ENCODE assay signal across 18 cellular contexts in the genomic region with DNA sequence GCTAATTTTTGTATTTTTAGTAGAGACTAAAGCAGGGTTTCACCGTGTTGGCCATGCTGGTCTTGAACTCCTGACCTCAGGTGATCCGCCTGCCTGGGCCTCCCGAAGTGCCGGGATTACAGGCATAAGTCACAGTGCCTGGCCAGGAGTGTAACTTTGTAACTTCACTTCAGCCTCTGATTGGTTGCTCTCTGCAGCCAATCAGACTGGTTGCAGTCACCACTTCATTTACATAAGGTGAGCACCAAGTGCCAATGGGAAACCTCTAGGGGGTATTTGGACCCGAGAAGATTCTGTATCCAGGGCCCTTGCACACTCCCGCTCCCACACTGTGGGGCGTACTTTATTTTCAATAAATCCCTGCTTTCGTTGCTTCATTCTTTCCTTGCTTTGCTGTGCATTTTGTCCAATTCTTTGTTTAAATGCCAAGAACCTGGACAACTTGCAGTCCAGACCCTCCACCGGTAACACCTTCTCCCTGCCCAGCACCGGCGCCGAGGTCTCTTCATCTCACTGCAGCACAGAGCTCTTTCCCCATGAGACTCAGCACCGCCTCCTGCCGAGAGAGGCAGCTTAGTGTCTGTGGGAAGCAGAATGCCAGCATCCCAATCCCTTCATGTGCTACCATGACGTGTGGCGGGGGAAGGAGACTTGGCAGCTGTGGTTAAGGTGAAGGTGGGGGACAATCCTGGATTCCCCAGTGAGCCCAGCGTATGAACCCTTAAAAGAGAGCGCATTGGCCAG. TPM values are rescaled to one million over a fixed set of nuclear protein-coding genes. Genes with fewer than 3 reads are reported as not detected.
DNase-seq lines count a peak whose midpoint lies in the region; ATAC-seq and TF ChIP-seq lines count a peak whose summit lies in the region.
"Had no signal": no experiment of that assay in that cellular context is flagged by ENCODE, and none has a peak within 500 bp of the region (broad histone marks: within the 10 kb centered on the region; RNA-seq: fewer than 3 reads in every experiment).

No MANE protein-coding gene starts in this region.

- H3K36me3 ChIP-seq in BJ (ENCODE audit: control insufficient read depth, insufficient read depth, low read length) = no peaks in the 10 kb centered on the region
- H3K36me3 ChIP-seq: left lung, tibial nerve had no signal

- DNase-seq in BJ (ENCODE audit: low read depth) (no peak), RKO (ENCODE audit: low spot score) (peak; percentile 39), glutamatergic neuron (no peak), NCI-H446 (lab: John Stamatoyannopoulos, UW) (no peak)
- no peak for DNase-seq in activated T-helper 1 cell treated with anti-CD3 and anti-CD28 coated beads, Interleukin-12 subunit alpha, Interleukin-12 subunit beta, Interleukin-2, Interleukin-4 antibody, amounts not matched to agents 30 ng/mL and 10 ng/mL and 1 ng/mL, durations not matched to agents 14 hours and 24 hours and 36 hours (ENCODE audit: low spot score)
- no peak for DNase-seq in stimulated activated naive CD4-positive, alpha-beta T cell (lab: John Stamatoyannopoulos, UW)
- DNase-seq: activated CD4-positive, alpha-beta T cell treated with anti-CD3 and anti-CD28 coated beads, Interleukin-2, amount 50 U/mL, for 48 hours; CD8-positive, alpha-beta memory T cell; cortex of kidney; left lung; NCI-H2029 treated with DMSO at 0.1 percent for 48 hours; stimulated activated CD4-positive, alpha-beta T cell treated with anti-CD3 and anti-CD28 coated beads, Interleukin-2, amount 100 ng/mL, for 24 hours; T-helper 9 cell had no signal

- POLR2A ChIA-PET in BJ (lab: Charles Lee) = no interaction called here

- H3K27ac Mint-ChIP-seq in glutamatergic neuron (ENCODE audit: unreplicated experiment) = peak overlapping the region; percentile 88
- H3K27ac Mint-ChIP-seq in activated T-helper 1 cell treated with anti-CD3 and anti-CD28 coated beads, Interleukin-12 subunit alpha, Interleukin-12 subunit beta, Interleukin-2, Interleukin-4 antibody, amounts not matched to agents 30 ng/mL and 10 ng/mL and 1 ng/mL, durations not matched to agents 14 hours and 24 hours and 36 hours = no peak overlapping the region

- H3K9me3 Mint-ChIP-seq in glutamatergic neuron (ENCODE audit: unreplicated experiment) = peaks cover 10% of the 10 kb centered on the region
- no peaks in the 10 kb centered on the region for H3K9me3 Mint-ChIP-seq in activated T-helper 1 cell treated with anti-CD3 and anti-CD28 coated beads, Interleukin-12 subunit alpha, Interleukin-12 subunit beta, Interleukin-2, Interleukin-4 antibody, amounts not matched to agents 30 ng/mL and 10 ng/mL and 1 ng/mL, durations not matched to agents 14 hours and 24 hours and 36 hours

- H3K36me3 Mint-ChIP-seq in glutamatergic neuron (ENCODE audit: unreplicated experiment) = peaks cover under 1% of the 10 kb centered on the region
- no peaks in the 10 kb centered on the region for H3K36me3 Mint-ChIP-seq in activated T-helper 1 cell treated with anti-CD3 and anti-CD28 coated beads, Interleukin-12 subunit alpha, Interleukin-12 subunit beta, Interleukin-2, Interleukin-4 antibody, amounts not matched to agents 30 ng/mL and 10 ng/mL and 1 ng/mL, durations not matched to agents 14 hours and 24 hours and 36 hours (ENCODE audit: low read depth)
- H3K36me3 Mint-ChIP-seq: CD8-positive, alpha-beta memory T cell had no signal

- H3K27me3 Mint-ChIP-seq in glutamatergic neuron (ENCODE audit: unreplicated experiment) = peaks cover 4% of the 10 kb centered on the region
- H3K27me3 Mint-ChIP-seq in activated T-helper 1 cell treated with anti-CD3 and anti-CD28 coated beads, Interleukin-12 subunit alpha, Interleukin-12 subunit beta, Interleukin-2, Interleukin-4 antibody, amounts not matched to agents 30 ng/mL and 10 ng/mL and 1 ng/mL, durations not matched to agents 14 hours and 24 hours and 36 hours (ENCODE audit: insufficient read depth) = peaks cover 3% of the 10 kb centered on the region
- H3K27me3 Mint-ChIP-seq: CD8-positive, alpha-beta memory T cell had no signal

- ATAC-seq in GM21723 (IDR thresholded peaks at IDR 0.05; ENCODE audit: unreplicated experiment) = no peak
- ATAC-seq: esophagus mucosa, left lung had no signal

- peaks cover 19% of the 10 kb centered on the region for H3K4me1 Mint-ChIP-seq in glutamatergic neuron (ENCODE audit: low read depth, unreplicated experiment)
- H3K4me1 Mint-ChIP-seq in activated T-helper 1 cell treated with anti-CD3 and anti-CD28 coated beads, Interleukin-12 subunit alpha, Interleukin-12 subunit beta, Interleukin-2, Interleukin-4 antibody, amounts not matched to agents 30 ng/mL and 10 ng/mL and 1 ng/mL, durations not matched to agents 14 hours and 24 hours and 36 hours (ENCODE audit: low read depth) = peaks cover 1% of the 10 kb centered on the region

- TF ChIP-seq CTCF in BJ (IDR thresholded peaks at IDR 0.05; ENCODE audit: insufficient read depth, low read depth, low read length) = 0 out of 2 replicates have a peak, but pooled peaks have one; percentile 18
- TF ChIP-seq CTCF in GM12872 (IDR thresholded peaks at IDR 0.05; ENCODE audit: insufficient read depth, low read depth, low read length) = 0 out of 3 replicates have a peak, but pooled peaks have one; percentile 18
- TF ChIP-seq CTCF in glutamatergic neuron (IDR thresholded peaks at IDR 0.05; ENCODE audit: partially characterized antibody, unreplicated experiment) = no peak

- intact Hi-C loops in activated T-helper 1 cell treated with anti-CD3 and anti-CD28 coated beads, Interleukin-12 subunit alpha, Interleukin-12 subunit beta, Interleukin-2, Interleukin-4 antibody, amounts not matched to agents 30 ng/mL and 10 ng/mL and 1 ng/mL, durations not matched to agents 14 hours and 24 hours and 36 hours (cut with micrococcal nuclease) = no loop called here

- H3K27me3 ChIP-seq in BJ (ENCODE audit: control insufficient read depth, insufficient read depth, low read length) = no peaks in the 10 kb centered on the region

- CTCF ChIA-PET in BJ (lab: Yijun Ruan, JAX) = interaction anchor here (0.9 to 3.4 kb wide), 3 partner anchors 9 to 113 kb away, joined by 3 to 19 read pairs (median 3); no protein-coding TSS in a partner anchor

- H3K4me3 Mint-ChIP-seq in glutamatergic neuron (ENCODE audit: unreplicated experiment) = peak overlapping the region; percentile 67
- no peak overlapping the region for H3K4me3 Mint-ChIP-seq in activated T-helper 1 cell treated with anti-CD3 and anti-CD28 coated beads, Interleukin-12 subunit alpha, Interleukin-12 subunit beta, Interleukin-2, Interleukin-4 antibody, amounts not matched to agents 30 ng/mL and 10 ng/mL and 1 ng/mL, durations not matched to agents 14 hours and 24 hours and 36 hours
- H3K4me3 Mint-ChIP-seq: CD8-positive, alpha-beta memory T cell had no signal

- H3K4me3 ChIP-seq in BJ (ENCODE audit: low read depth, low read length) = no peak overlapping the region
- H3K4me3 ChIP-seq: left lung, tibial nerve had no signal

RNA-seq across cellular contexts. Expression of a gene that starts 14.0 kb away (rescaled TPM):
- 13.5 and 15.3 TPM in 2 replicates for polyA plus RNA-seq in BJ (2011; rRNA removed)
- polyA minus RNA-seq in BJ (2011; rRNA and poly(A)+ RNA removed) = 8.6 and 10.5 TPM in 2 replicates
- 15.6 TPM for total RNA-seq in glutamatergic neuron (ENCODE audit: unreplicated experiment)
- 17.8 and 19.5 TPM in 2 replicates for total RNA-seq in activated T-helper 1 cell treated with anti-CD3 and anti-CD28 coated beads, Interleukin-12 subunit alpha, Interleukin-12 subunit beta, Interleukin-2, Interleukin-4 antibody, amounts not matched to agents 30 ng/mL and 10 ng/mL and 1 ng/mL, durations not matched to agents 14 hours and 24 hours and 36 hours

RNA-seq across cellular contexts. Expression of a gene that starts 22.3 kb away (rescaled TPM):
- 25.6 and 34.2 TPM in 2 replicates for polyA plus RNA-seq in BJ (2011; rRNA removed)
- polyA minus RNA-seq in BJ (2011; rRNA and poly(A)+ RNA removed) = 18.9 and 26.4 TPM in 2 replicates
- total RNA-seq in glutamatergic neuron (ENCODE audit: unreplicated experiment) = 70.5 TPM
- 51.2 and 56.4 TPM in 2 replicates for total RNA-seq in activated T-helper 1 cell treated with anti-CD3 and anti-CD28 coated beads, Interleukin-12 subunit alpha, Interleukin-12 subunit beta, Interleukin-2, Interleukin-4 antibody, amounts not matched to agents 30 ng/mL and 10 ng/mL and 1 ng/mL, durations not matched to agents 14 hours and 24 hours and 36 hours

RNA-seq across cellular contexts. Expression of a gene that starts 34.5 kb away (rescaled TPM):
- 0.21 and 0.34 TPM in 2 replicates for polyA plus RNA-seq in BJ (2011; rRNA removed)
- polyA minus RNA-seq in BJ (2011; rRNA and poly(A)+ RNA removed) = not detected in 2 replicates
- total RNA-seq in glutamatergic neuron (ENCODE audit: unreplicated experiment) = 78.7 TPM
- not detected in 2 replicates for total RNA-seq in activated T-helper 1 cell treated with anti-CD3 and anti-CD28 coated beads, Interleukin-12 subunit alpha, Interleukin-12 subunit beta, Interleukin-2, Interleukin-4 antibody, amounts not matched to agents 30 ng/mL and 10 ng/mL and 1 ng/mL, durations not matched to agents 14 hours and 24 hours and 36 hours
- total RNA-seq: CD8-positive, alpha-beta memory T cell; myocyte had no signal
- polyA plus RNA-seq: CD8-positive, alpha-beta memory T cell had no signal

Comparison
In these comparisons a context has a peak if more than half of its experiments do, and no peak if none do; other contexts are left out.
1. RNA of a gene that starts 34.5 kb away (total RNA-seq): 78.7 TPM in glutamatergic neuron (single experiment); not detected in activated T-helper 1 cell treated with anti-CD3 and anti-CD28 coated beads, Interleukin-12 subunit alpha, Interleukin-12 subunit beta, Interleukin-2, Interleukin-4 antibody, amounts not matched to agents 30 ng/mL and 10 ng/mL and 1 ng/mL, durations not matched to agents 14 hours and 24 hours and 36 hours; every median in the first group is over 10 times any median in the second.